In genomic region chr6:20141931-20142330, GRCh38 we compare ENCODE assay signal across 28 cellular contexts.
"Had no signal": no experiment of that assay in that cellular context is flagged by ENCODE, and none has a peak within 500 bp of the region (broad histone marks: within the 10 kb centered on the region; RNA-seq: fewer than 3 reads in every experiment).

No MANE protein-coding gene starts in this region.

- H3K36me3 ChIP-seq: neural progenitor cell, ovary, uterus had no signal

- H3K27me3 ChIP-seq: neural progenitor cell, ovary, spleen, suprapubic skin, testis, tibial artery, transverse colon, upper lobe of right lung, uterus had no signal

- H3K27ac ChIP-seq: neural progenitor cell, ovary, parathyroid adenoma, psoas muscle, skin epidermis, spleen, suprapubic skin, testis, tibial artery, transverse colon, upper lobe of right lung, uterus had no signal

- H3K9ac ChIP-seq: neural progenitor cell, parathyroid adenoma had no signal

- H3K79me2 ChIP-seq: parathyroid adenoma had no signal

- H3K9me3 ChIP-seq: ovary, psoas muscle, spleen, suprapubic skin, testis, tibial artery, transverse colon, upper lobe of right lung, uterus had no signal

- DNase-seq: natural killer cell; occipital lobe; ovary; posterior cingulate gyrus; psoas muscle; right cardiac atrium; spleen; stimulated activated CD4-positive, alpha-beta T cell treated with anti-CD3 and anti-CD28 coated beads, Interleukin-12 subunit alpha, Interleukin-12 subunit beta, amount 100 ng/mL, for 4 hours; stimulated activated CD4-positive, alpha-beta T cell treated with anti-CD3 and anti-CD28 coated beads, Interleukin-1b, Interleukin-23, amount 100 ng/mL, for 48 hours; stimulated activated CD4-positive, alpha-beta T cell treated with anti-CD3 and anti-CD28 coated beads, Interleukin-4, amount 100 ng/mL, for 1 hour; stimulated activated CD4-positive, alpha-beta T cell treated with anti-CD3 and anti-CD28 coated beads, Interleukin-4, amount 100 ng/mL, for 4 hours; stimulated activated CD8-positive, alpha-beta memory T cell treated with anti-CD3 and anti-CD28 coated beads, Interleukin-4, amount 100 ng/mL, for 48 hours; stimulated activated naive CD4-positive, alpha-beta T cell; stimulated activated naive CD8-positive, alpha-beta T cell treated with anti-CD3 and anti-CD28 coated beads, Interleukin-15, amount 100 ng/mL, for 72 hours; stimulated activated naive CD8-positive, alpha-beta T cell treated with anti-CD3 and anti-CD28 coated beads, Interleukin-15, Interleukin-2, amounts not matched to agents 100 U/mL and 50 U/mL, for 24 hours; substantia nigra; testis; tibial artery; transverse colon; upper lobe of right lung; uterus had no signal

- H2AFZ ChIP-seq: neural progenitor cell, parathyroid adenoma had no signal

- H3K4me3 ChIP-seq: neural progenitor cell, ovary, psoas muscle, skin epidermis, smooth muscle cell, spleen, suprapubic skin, testis, tibial artery, transverse colon, upper lobe of right lung, uterus had no signal

- H3K4me2 ChIP-seq: neural progenitor cell, smooth muscle cell had no signal

- H3K4me1 ChIP-seq: parathyroid adenoma, psoas muscle, spleen, suprapubic skin, testis, tibial artery, transverse colon, upper lobe of right lung, uterus had no signal

- ATAC-seq: natural killer cell; psoas muscle; right cardiac atrium; sciatic nerve; stimulated activated memory B cell treated with anti-CD40 and anti-IgM and Interleukin-4, amounts not matched to agents 10 μg/mL and 1 μg/mL and 100 μg/mL, for 72 hours; stimulated activated naive CD8-positive, alpha-beta T cell treated with anti-CD3 and anti-CD28 coated beads, Interleukin-15, amount 100 ng/mL, for 72 hours; stimulated activated naive CD8-positive, alpha-beta T cell treated with anti-CD3 and anti-CD28 coated beads, Interleukin-15, Interleukin-2, amounts not matched to agents 100 U/mL and 50 U/mL, for 24 hours; upper lobe of right lung had no signal
